In genomic region chr22:24725736-24726135, GRCh38 we compare ENCODE assay signal across 26 cellular contexts. TPM values are rescaled to one million over a fixed set of nuclear protein-coding genes. Genes with fewer than 3 reads are reported as not detected.
"Had no signal": no experiment of that assay in that cellular context is flagged by ENCODE, and none has a peak within 500 bp of the region (broad histone marks: within the 10 kb centered on the region; RNA-seq: fewer than 3 reads in every experiment).

No MANE protein-coding gene starts in this region.

- H3K9me3 Mint-ChIP-seq: dendritic cell treated with granulocyte-macrophage colony-stimulating factor and Interleukin-4, amounts not matched to agents 40 ng/mL and 50 ng/mL, for 4 days; effector memory CD8-positive, alpha-beta T cell; naive B cell; neural progenitor cell had no signal

- H3K27ac ChIP-seq: esophagus squamous epithelium, gastroesophageal sphincter, neural progenitor cell, ovary, right atrium auricular region, sigmoid colon, stomach, thoracic aorta, transverse colon had no signal

- H3K36me3 Mint-ChIP-seq: naive B cell, neural progenitor cell had no signal

- H3K9ac ChIP-seq: neural progenitor cell had no signal

- H3K4me3 Mint-ChIP-seq: dendritic cell treated with granulocyte-macrophage colony-stimulating factor and Interleukin-4, amounts not matched to agents 40 ng/mL and 50 ng/mL, for 4 days; effector memory CD8-positive, alpha-beta T cell; naive B cell; neural progenitor cell had no signal

- ATAC-seq: effector memory CD8-positive, alpha-beta T cell; gastroesophageal sphincter; left ventricle myocardium superior had no signal

- H3K4me2 ChIP-seq: neural progenitor cell had no signal

- H2AFZ ChIP-seq: neural progenitor cell had no signal

- H3K4me3 ChIP-seq: esophagus squamous epithelium, gastroesophageal sphincter, lung, neural progenitor cell, ovary, right atrium auricular region, sigmoid colon, stomach, thoracic aorta, transverse colon had no signal

- H3K27ac Mint-ChIP-seq: dendritic cell treated with granulocyte-macrophage colony-stimulating factor and Interleukin-4, amounts not matched to agents 40 ng/mL and 50 ng/mL, for 4 days; effector memory CD8-positive, alpha-beta T cell; neural progenitor cell had no signal

- H3K9me3 ChIP-seq: esophagus squamous epithelium, gastroesophageal sphincter, ovary, right atrium auricular region, sigmoid colon, stomach, thoracic aorta, transverse colon had no signal

- H3K36me3 ChIP-seq: esophagus squamous epithelium, gastroesophageal sphincter, neural progenitor cell, ovary, right atrium auricular region, sigmoid colon, stomach, thoracic aorta, transverse colon had no signal

- H3K27me3 Mint-ChIP-seq: dendritic cell treated with granulocyte-macrophage colony-stimulating factor and Interleukin-4, amounts not matched to agents 40 ng/mL and 50 ng/mL, for 4 days had no signal

- DNase-seq: effector memory CD8-positive, alpha-beta T cell; esophagus squamous epithelium; foreskin fibroblast; glutamatergic neuron; islet precursor cell; left ventricle myocardium superior; mesendoderm; naive B cell; nucleus accumbens; ovary; sigmoid colon; small intestine; stimulated activated CD4-positive, alpha-beta T cell treated with anti-CD3 and anti-CD28 coated beads, Interleukin-12 subunit alpha, Interleukin-12 subunit beta, amount 100 ng/mL, for 4 hours; stimulated activated naive CD4-positive, alpha-beta T cell; stomach; substantia nigra; transverse colon had no signal

- H3K27me3 ChIP-seq: neural progenitor cell, ovary, right atrium auricular region had no signal

RNA-seq across cellular contexts. Expression of gene PIWIL3, which starts 48.8 kb away (rescaled TPM):
- total RNA-seq: epithelial cell of proximal tubule, esophagus squamous epithelium, gastroesophageal sphincter, left ventricle myocardium superior, lung, posterior vena cava, right atrium auricular region, sigmoid colon, stomach, thoracic aorta, transverse colon, ureter had no signal
- polyA plus RNA-seq: lung, sigmoid colon, small intestine, stomach had no signal
